In genomic region chr22:48968201-48968959, GRCh38 we compare ENCODE assay signal across 1 cellular context.
TF ChIP-seq lines count a peak whose summit lies in the region.

No MANE protein-coding gene starts in this region.

TF ChIP-seq in HCT116, 20 proteins besides CTCF, POLR2A, EP300 and RAD21 (continued from another document):
- no peak for TF ChIP-seq MAX (IDR thresholded peaks at IDR 0.05)
